In the genomic region with DNA sequence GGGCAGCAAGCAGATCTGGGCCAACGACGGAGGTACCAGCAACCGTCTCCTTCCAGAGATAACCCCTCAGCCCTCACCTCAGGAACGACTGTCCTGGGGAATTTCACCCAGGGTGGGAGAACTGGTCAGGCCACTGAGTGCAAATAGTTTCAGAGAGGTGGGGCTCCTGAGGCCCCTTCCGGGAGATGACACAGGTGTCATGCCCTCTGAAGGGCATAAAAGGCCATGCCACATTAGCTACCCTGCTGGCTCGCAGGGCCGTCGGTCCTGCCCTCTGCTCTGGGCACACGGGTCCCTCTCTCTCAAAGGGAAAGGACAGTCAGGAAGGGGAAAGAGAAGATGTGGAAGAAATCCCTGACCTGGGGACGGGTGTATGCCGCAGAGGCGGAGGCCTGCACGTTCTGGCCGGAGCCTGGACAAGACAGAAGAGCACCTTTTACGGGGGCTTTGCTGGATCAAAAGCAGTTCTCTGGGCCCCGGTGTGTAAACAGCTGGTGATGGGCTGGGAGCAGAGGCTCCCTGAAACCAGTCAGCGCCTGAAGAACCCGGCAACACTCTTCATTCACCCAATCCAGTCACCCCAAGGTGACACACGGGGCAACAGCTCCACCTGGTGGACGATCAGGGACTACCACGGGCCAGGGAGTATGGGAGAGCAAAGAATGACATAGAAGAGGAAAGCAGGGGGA, we compare ENCODE assay signal across 8 cellular contexts. TPM values are rescaled to one million over a fixed set of nuclear protein-coding genes. Genes with fewer than 3 reads are reported as not detected.
DNase-seq lines count a peak whose midpoint lies in the region; ATAC-seq and TF ChIP-seq lines count a peak whose summit lies in the region.

No MANE protein-coding gene starts in this region.

- no peak for DNase-seq in AG04449 (ENCODE audit: low read depth, low spot score)
- DNase-seq in HT1080 (ENCODE audit: low read depth) = peak; percentile 77
- DNase-seq in NOMO-1 (lab: John Stamatoyannopoulos, UW; ENCODE audit: unreplicated experiment in 2 of 2) = peak; percentile 68 to 78
- DNase-seq in activated CD8-positive, alpha-beta memory T cell treated with anti-CD3 and anti-CD28 coated beads for 24 hours = peak; percentile 99
- DNase-seq in effector CD8-positive, alpha-beta T cell (lab: John Stamatoyannopoulos, UW) = peak; percentile 96
- DNase-seq in mesothelial cell of epicardium (ENCODE audit: low spot score in 2 of 2, unreplicated experiment in 2 of 2) = peak; percentile 77 to 95
- DNase-seq in stimulated activated CD8-positive, alpha-beta memory T cell treated with anti-CD3 and anti-CD28 coated beads, Interleukin-15, amount 100 ng/mL, for 48 hours (ENCODE audit: low read depth in 2 of 2) = peak; percentile 79 to 82

- H3K27ac Mint-ChIP-seq in mesothelial cell of epicardium = peak overlapping the region; percentile 40

- CTCF ChIA-PET in AG04449 (lab: Yijun Ruan, JAX) = interaction anchor here (0.6 to 18.7 kb wide), 56 partner anchors 8 to 676 kb away, joined by 3 to 514 read pairs (median 6); partner anchors contain the start of genes BYSL, CCND3, FRS3 and MED20

- no peak overlapping the region; the same call in 1 of the 2 replicates for H3K4me3 ChIP-seq in AG04449 (ENCODE audit: low read depth, low read length)

- H3K36me3 Mint-ChIP-seq in mesothelial cell of epicardium = no peaks in the 10 kb centered on the region

- POLR2A ChIA-PET in AG04449 (lab: Yijun Ruan, JAX) = no interaction called here

- no peaks in the 10 kb centered on the region for H3K9me3 Mint-ChIP-seq in mesothelial cell of epicardium

- H3K4me3 Mint-ChIP-seq in mesothelial cell of epicardium = peak overlapping the region; percentile 24

- peak; percentile 46 for ATAC-seq in GM18907 (IDR thresholded peaks at IDR 0.05; ENCODE audit: unreplicated experiment)

- TF ChIP-seq CTCF in AG04449 (IDR thresholded peaks at IDR 0.05; ENCODE audit: insufficient read depth, low read length, missing control alignments) = peak; percentile 94
- TF ChIP-seq CTCF in mesothelial cell of epicardium (IDR thresholded peaks at IDR 0.05; ENCODE audit: unreplicated experiment) = peak; percentile 90

- no peaks in the 10 kb centered on the region for H3K27me3 Mint-ChIP-seq in mesothelial cell of epicardium (ENCODE audit: low read depth)

- peaks cover 48% of the 10 kb centered on the region for H3K4me1 Mint-ChIP-seq in mesothelial cell of epicardium

RNA-seq across cellular contexts. Expression of gene TAF8, which starts 6.4 kb away (rescaled TPM):
- total RNA-seq in HT1080 (2014; rRNA removed; shearing (Covaris generic)) = 18.4 and 21.1 TPM in 2 replicates
- polyA plus RNA-seq in HT1080 (2015; cell fraction: cytosol; rRNA removed) = 14.9 and 19.7 TPM in 2 replicates
- polyA plus RNA-seq in HT1080 (2015; cell fraction: nucleus; rRNA removed) = 21.7 and 21.8 TPM in 2 replicates
- total RNA-seq in mesothelial cell of epicardium = 32.1 to 38.9 TPM (median 36.5 TPM) in 3 replicates
